15 cellular contexts compared by ENCODE assay signal in the genomic region with DNA sequence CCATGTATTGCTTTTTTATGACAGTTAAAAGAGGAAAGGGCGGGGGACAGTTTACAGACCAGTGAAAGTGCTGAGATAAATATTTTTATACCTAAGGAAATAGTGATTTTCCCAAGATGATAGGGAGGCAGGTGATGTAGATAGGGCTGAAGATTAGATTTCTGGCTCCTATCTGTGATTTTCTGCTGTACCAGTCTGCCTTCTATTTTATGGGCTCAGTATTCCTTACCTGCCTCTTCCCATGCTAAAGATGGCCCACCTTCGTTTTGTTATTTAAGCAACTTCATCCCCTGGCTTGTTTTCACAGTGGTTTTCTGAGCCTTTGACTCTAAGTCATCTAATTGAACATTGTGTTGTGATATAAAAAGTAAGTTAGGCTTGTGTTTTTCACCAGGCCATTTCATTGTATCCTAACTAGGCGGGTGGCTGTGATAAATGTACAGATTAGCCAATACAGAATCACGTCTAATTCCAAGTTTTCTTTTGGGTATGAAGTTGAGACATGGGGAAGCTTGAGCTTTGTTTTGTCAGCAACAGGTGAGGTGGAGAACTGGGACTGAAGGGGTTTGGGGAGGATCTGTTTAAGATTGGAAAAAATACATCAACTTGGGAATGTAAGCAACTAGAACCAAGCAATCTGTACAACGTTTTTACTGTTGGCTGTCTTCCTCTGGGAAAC. TPM values are rescaled to one million over a fixed set of nuclear protein-coding genes. Genes with fewer than 3 reads are reported as not detected.
DNase-seq lines count a peak whose midpoint lies in the region; ATAC-seq, FAIRE-seq and TF ChIP-seq lines count a peak whose summit lies in the region.
"Had no signal": no experiment of that assay in that cellular context is flagged by ENCODE, and none has a peak within 500 bp of the region (broad histone marks: within the 10 kb centered on the region; RNA-seq: fewer than 3 reads in every experiment).

No MANE protein-coding gene starts in this region.

- H3K4me3 Mint-ChIP-seq in activated T-cell treated with anti-CD3 and anti-CD28 coated beads, Interleukin-2, amount 50 U/mL, for 72 hours = no peak overlapping the region
- peak overlapping the region; percentile 79 for H3K4me3 Mint-ChIP-seq in astrocyte (ENCODE audit: unreplicated experiment)

- H3K4me3 ChIP-seq in HUES48 (ENCODE audit: low read depth, low read length) = no peak overlapping the region
- no peak overlapping the region for H3K4me3 ChIP-seq in astrocyte (ENCODE audit: insufficient read depth, low read depth, low read length)
- no peak overlapping the region for H3K4me3 ChIP-seq in osteoblast (ENCODE audit: insufficient read depth, low read length)
- H3K4me3 ChIP-seq in esophagus squamous epithelium = no peak overlapping the region
- no peak overlapping the region for H3K4me3 ChIP-seq in left ventricle myocardium inferior
- H3K4me3 ChIP-seq: gastrocnemius medialis had no signal

- H3K36me3 Mint-ChIP-seq in activated T-cell treated with anti-CD3 and anti-CD28 coated beads, Interleukin-2, amount 50 U/mL, for 72 hours (ENCODE audit: insufficient read depth in 2 of 2) = peaks cover 33 to 63% of the 10 kb centered on the region in 2 donors
- H3K36me3 Mint-ChIP-seq in astrocyte (ENCODE audit: low read depth, unreplicated experiment) = peaks cover 45% of the 10 kb centered on the region

- H3K9ac ChIP-seq in HUES48 (ENCODE audit: low read depth, low read length) (no peak overlapping the region), astrocyte (ENCODE audit: low read length) (no peak overlapping the region)
- H3K9ac ChIP-seq: KMS-11, parathyroid adenoma had no signal

- H3K9me3 ChIP-seq in HUES48 (ENCODE audit: control insufficient read depth, insufficient read depth, low read length) (no peaks in the 10 kb centered on the region), astrocyte (ENCODE audit: insufficient read depth, low read depth, low read length) (no peaks in the 10 kb centered on the region), osteoblast (ENCODE audit: low read depth, low read length) (no peaks in the 10 kb centered on the region), esophagus squamous epithelium (no peaks in the 10 kb centered on the region), left ventricle myocardium inferior (replicated peaks) (no peaks in the 10 kb centered on the region)
- H3K9me3 ChIP-seq: gastrocnemius medialis had no signal

- H3K79me2 ChIP-seq in astrocyte (ENCODE audit: insufficient read depth, low read length) (peaks cover 51% of the 10 kb centered on the region), osteoblast (ENCODE audit: insufficient read depth, low read length) (peaks cover 41% of the 10 kb centered on the region)
- H3K79me2 ChIP-seq: parathyroid adenoma had no signal

- peaks cover 12% of the 10 kb centered on the region for H3K4me1 ChIP-seq in HUES48 (ENCODE audit: control insufficient read depth, insufficient read depth, low read length)
- peaks cover 20% of the 10 kb centered on the region for H3K4me1 ChIP-seq in astrocyte (ENCODE audit: insufficient read depth, low read length)
- H3K4me1 ChIP-seq in osteoblast (ENCODE audit: insufficient read depth, low read length) = peaks cover 41% of the 10 kb centered on the region
- H3K4me1 ChIP-seq in esophagus squamous epithelium = peaks cover 15 to 41% (median 23%) of the 10 kb centered on the region in 3 donors
- peaks cover 69% of the 10 kb centered on the region for H3K4me1 ChIP-seq in left ventricle myocardium inferior

- H3K9me3 Mint-ChIP-seq in activated T-cell treated with anti-CD3 and anti-CD28 coated beads, Interleukin-2, amount 50 U/mL, for 72 hours = no peaks in the 10 kb centered on the region
- no peaks in the 10 kb centered on the region for H3K9me3 Mint-ChIP-seq in astrocyte (ENCODE audit: unreplicated experiment)

- peak overlapping the region; percentile 52 for H3K27ac Mint-ChIP-seq in activated T-cell treated with anti-CD3 and anti-CD28 coated beads, Interleukin-2, amount 50 U/mL, for 72 hours
- H3K27ac Mint-ChIP-seq in astrocyte (ENCODE audit: unreplicated experiment) = no peak overlapping the region

- H3K4me2 ChIP-seq in astrocyte (ENCODE audit: low read length) (peak overlapping the region; percentile 91), osteoblast (ENCODE audit: insufficient read depth, low read length) (no peak overlapping the region)
- H3K4me2 ChIP-seq: KMS-11 had no signal

- H4K20me1 ChIP-seq in astrocyte (ENCODE audit: insufficient read depth, low read length) = peaks cover 80% of the 10 kb centered on the region
- H4K20me1 ChIP-seq in osteoblast (ENCODE audit: insufficient read depth, low read length) = peaks cover 57% of the 10 kb centered on the region

- H3K27ac ChIP-seq in HUES48 (ENCODE audit: low read depth, low read length) (peak overlapping the region; percentile 44), astrocyte (ENCODE audit: low read depth, low read length) (no peak overlapping the region), osteoblast (ENCODE audit: low read depth, low read length) (peak overlapping the region; percentile 10), esophagus squamous epithelium (no peak overlapping the region), left ventricle myocardium inferior (replicated peaks) (no peak overlapping the region)
- H3K27ac ChIP-seq: gastrocnemius medialis, KMS-11, parathyroid adenoma had no signal

- H3K27me3 Mint-ChIP-seq in activated T-cell treated with anti-CD3 and anti-CD28 coated beads, Interleukin-2, amount 50 U/mL, for 72 hours (ENCODE audit: low read depth) = no peaks in the 10 kb centered on the region
- H3K27me3 Mint-ChIP-seq in astrocyte (ENCODE audit: low read depth, unreplicated experiment) = no peaks in the 10 kb centered on the region

- H3K27me3 ChIP-seq in HUES48 (ENCODE audit: control insufficient read depth, insufficient read depth, low read length) = no peaks in the 10 kb centered on the region
- no peaks in the 10 kb centered on the region for H3K27me3 ChIP-seq in astrocyte (ENCODE audit: insufficient read depth, low read length)
- no peaks in the 10 kb centered on the region for H3K27me3 ChIP-seq in osteoblast (ENCODE audit: insufficient read depth, low read length)
- no peaks in the 10 kb centered on the region for H3K27me3 ChIP-seq in esophagus squamous epithelium
- H3K27me3 ChIP-seq in left ventricle myocardium inferior (ENCODE audit: low read depth) = no peaks in the 10 kb centered on the region
- H3K27me3 ChIP-seq: gastrocnemius medialis had no signal

- FAIRE-seq in astrocyte (lab: Jason Lieb, UNC) = no peak

- ATAC-seq in activated T-cell treated with anti-CD3 and anti-CD28 coated beads, Interleukin-2, amount 50 U/mL, for 72 hours (replicated peaks in 1 of 2) = no peak
- ATAC-seq: gastrocnemius medialis had no signal

- no peak for TF ChIP-seq POLR2A in esophagus squamous epithelium (IDR thresholded peaks at IDR 0.05)

- TF ChIP-seq CTCF in astrocyte (IDR thresholded peaks at IDR 0.05; ENCODE audit: insufficient read depth, low read depth, low read length) (no peak), osteoblast (IDR thresholded peaks at IDR 0.05; ENCODE audit: extremely low read depth, low read depth, low read length) (no peak), esophagus squamous epithelium (IDR thresholded peaks at IDR 0.05) (no peak), left ventricle myocardium inferior (IDR thresholded peaks at IDR 0.05; ENCODE audit: borderline replicate concordance) (no peak)

- H2AFZ ChIP-seq in astrocyte (ENCODE audit: low read depth, low read length) (no peak overlapping the region), osteoblast (ENCODE audit: low read length) (no peak overlapping the region)
- H2AFZ ChIP-seq: parathyroid adenoma had no signal

- H3K36me3 ChIP-seq in HUES48 (ENCODE audit: control insufficient read depth, insufficient read depth, low read length) (peaks cover 71% of the 10 kb centered on the region), astrocyte (ENCODE audit: insufficient read depth, low read length) (peaks cover 58% of the 10 kb centered on the region), osteoblast (ENCODE audit: insufficient read depth, low read length) (peaks cover 64% of the 10 kb centered on the region), esophagus squamous epithelium (peaks cover 5 to 65% (median 29%) of the 10 kb centered on the region in 3 donors), left ventricle myocardium inferior (peaks cover 71% of the 10 kb centered on the region)

- WGBS in esophagus squamous epithelium, 2 donors = 55 to 71% methylated on average over 5 of the region's 5 CpGs

- DNase-seq in activated T-cell treated with anti-CD3 and anti-CD28 coated beads, Interleukin-2, amount 50 U/mL, for 72 hours = no peak
- no peak for DNase-seq in activated T-cell treated with anti-CD3 and anti-CD28 coated beads, Interleukin-2, amount 50 U/mL, for 48 hours
- no peak for DNase-seq in astrocyte (ENCODE audit: low read depth)
- DNase-seq in osteoblast (ENCODE audit: insufficient read length, low spot score, missing footprints) = no peak
- no peak for DNase-seq in esophagus squamous epithelium (lab: John Stamatoyannopoulos, UW)
- no peak for DNase-seq in left ventricle myocardium inferior
- no peak for DNase-seq in HCEC 1CT
- DNase-seq: DMS79, gastrocnemius medialis, midbrain, NCI-H1436 treated with DMSO at 0.1 percent for 48 hours, SW 1271 had no signal

- peaks cover 57% of the 10 kb centered on the region for H3K4me1 Mint-ChIP-seq in activated T-cell treated with anti-CD3 and anti-CD28 coated beads, Interleukin-2, amount 50 U/mL, for 72 hours (ENCODE audit: low read depth)
- H3K4me1 Mint-ChIP-seq in astrocyte (ENCODE audit: low read depth, unreplicated experiment) = peaks cover 46% of the 10 kb centered on the region

- intact Hi-C loops in esophagus squamous epithelium (cut with DNase I) = no loop called here
- intact Hi-C loops in left ventricle myocardium inferior (cut with micrococcal nuclease) = no loop called here

RNA-seq across cellular contexts. Expression of gene RPL37A, which starts 5.2 kb away (rescaled TPM):
- total RNA-seq in activated T-cell treated with anti-CD3 and anti-CD28 coated beads, Interleukin-2, amount 50 U/mL, for 72 hours = 1,000 to 10,000 TPM; 3,626 to 3,861 TPM
- total RNA-seq in astrocyte = 2,566 and 2,632 TPM in 2 replicates
- 869 and 994 TPM in 2 replicates for total RNA-seq in osteoblast
- 1,000 to 10,000 TPM; 1,246 to 1,858 (median 1,428) TPM for total RNA-seq in esophagus squamous epithelium
- 1,816 TPM for total RNA-seq in left ventricle myocardium inferior

Comparison
In these comparisons a context has a peak if more than half of its experiments do, and no peak if none do; other contexts are left out.
1. H3K27ac ChIP-seq: peak in HUES48 (single experiment) and osteoblast (single experiment); none in astrocyte (single experiment), esophagus squamous epithelium (0 of 4) and left ventricle myocardium inferior (single experiment).